Comparison of ENCODE assay signal across 9 cellular contexts in the genomic region with DNA sequence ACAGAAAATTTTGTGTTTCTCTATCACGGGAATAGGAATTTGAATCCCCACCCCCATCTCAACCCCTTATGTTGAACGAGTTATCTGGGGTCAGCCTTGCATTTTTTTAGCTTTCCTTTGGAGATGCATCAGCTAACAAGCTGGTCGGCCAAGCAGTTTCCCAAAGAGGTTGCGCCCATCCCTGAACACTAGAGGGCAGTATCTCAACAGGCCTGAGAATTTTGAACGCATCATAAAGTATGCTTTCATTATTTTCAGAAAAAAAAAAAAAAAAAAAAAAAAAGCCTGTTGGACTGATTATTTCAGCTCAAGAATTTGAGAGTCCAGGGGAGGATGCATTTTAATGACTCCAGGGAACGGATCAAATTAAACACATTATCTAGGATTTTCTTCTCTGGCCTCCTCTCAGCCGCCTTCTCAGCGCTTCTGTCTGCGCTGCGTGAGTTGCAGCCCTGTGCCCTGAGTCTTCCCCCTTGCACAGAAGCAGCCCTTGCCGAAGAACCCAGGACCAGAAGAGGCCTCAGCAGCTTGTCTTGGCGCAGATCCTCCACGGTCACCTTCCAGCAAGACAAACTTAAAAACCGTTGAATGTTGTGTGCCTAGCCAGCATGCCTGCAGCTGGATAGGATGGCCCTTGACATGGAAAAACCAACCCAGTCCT.
DNase-seq lines count a peak whose midpoint lies in the region; ATAC-seq, FAIRE-seq and TF ChIP-seq lines count a peak whose summit lies in the region.
"Had no signal": no experiment of that assay in that cellular context is flagged by ENCODE, and none has a peak within 500 bp of the region (broad histone marks: within the 10 kb centered on the region; RNA-seq: fewer than 3 reads in every experiment).

No MANE protein-coding gene starts in this region.

- no peaks in the 10 kb centered on the region for H3K4me1 ChIP-seq in small intestine (ENCODE audit: control insufficient read depth in 2 of 2, insufficient read depth in 1 of 2, low read depth in 1 of 2, low read length in 1 of 2)

- ATAC-seq in SK-N-SH treated with all-trans-retinoic acid at 6 μM for 48 hours = peak; percentile 95

- TF ChIP-seq POLR2A in H54 (IDR thresholded peaks at IDR 0.05; ENCODE audit: low read depth, low read length) = no peak

- no peaks in the 10 kb centered on the region for H3K27me3 ChIP-seq in small intestine (ENCODE audit: control insufficient read depth in 2 of 2, insufficient read depth in 2 of 2, low read length in 2 of 2)

- H3K9me3 ChIP-seq in small intestine (ENCODE audit: control insufficient read depth, low read depth) = no peaks in the 10 kb centered on the region

- no peak overlapping the region for H3K27ac ChIP-seq in small intestine (ENCODE audit: low read depth in 1 of 2, low read length in 1 of 2)

- FAIRE-seq in small intestine (lab: Jason Lieb, UNC) = no peak
- FAIRE-seq in H54 (lab: Jason Lieb, UNC) = no peak
- FAIRE-seq: A204.1 had no signal

- no peaks in the 10 kb centered on the region for H3K36me3 ChIP-seq in small intestine (ENCODE audit: control insufficient read depth in 2 of 2, insufficient read depth in 2 of 2, low read length in 2 of 2)

- 45 to 50% (median 49%) methylated on average over 14 of the region's 14 CpGs for WGBS in small intestine, 3 donors

- H3K4me3 ChIP-seq in small intestine (ENCODE audit: low read depth in 1 of 2, low read length in 2 of 2) = no peak overlapping the region

- DNase-seq in DMS 273 (lab: John Stamatoyannopoulos, UW; ENCODE audit: unreplicated experiment) (peak; percentile 73), DMS 273 treated with DMSO at 0.1 percent for 48 hours (lab: John Stamatoyannopoulos, UW) (no peak), LoVo (ENCODE audit: low spot score) (peak; percentile 58), astrocyte of the hippocampus (ENCODE audit: low read depth, low spot score) (peak; percentile 72), hippocampal formation (lab: John Stamatoyannopoulos, UW) (peak; percentile 50 to 55), small intestine (peak; percentile 64), H54 (ENCODE audit: insufficient read length, low spot score) (no peak)

TF ChIP-seq in SK-N-SH treated with all-trans-retinoic acid at 6 μM for 48 hours, 23 proteins besides CTCF, POLR2A, EP300 and RAD21:
- TF ChIP-seq ISL1 (CRISPR knock-in tag; IDR thresholded peaks at IDR 0.05) = no peak
- no peak for TF ChIP-seq ZC3H10 (CRISPR knock-in tag; IDR thresholded peaks at IDR 0.05)
- TF ChIP-seq CREB5 (CRISPR knock-in tag; IDR thresholded peaks at IDR 0.05; ENCODE audit: low read depth) = no peak
- no peak for TF ChIP-seq CSDC2 (CRISPR knock-in tag; IDR thresholded peaks at IDR 0.05)
- no peak for TF ChIP-seq TCF4 (CRISPR knock-in tag; IDR thresholded peaks at IDR 0.05; ENCODE audit: borderline replicate concordance)
- TF ChIP-seq ZNF8 (CRISPR knock-in tag; IDR thresholded peaks at IDR 0.05) = no peak
- no peak for TF ChIP-seq GLIS3 (CRISPR knock-in tag; IDR thresholded peaks at IDR 0.05)
- no peak for TF ChIP-seq ARNTL (CRISPR knock-in tag; IDR thresholded peaks at IDR 0.05; ENCODE audit: borderline replicate concordance, low read depth)
- TF ChIP-seq SNAI2 (CRISPR knock-in tag; IDR thresholded peaks at IDR 0.05) = no peak
- no peak for TF ChIP-seq ZFP3 (CRISPR knock-in tag; IDR thresholded peaks at IDR 0.05)
- no peak for TF ChIP-seq POU6F1 (CRISPR knock-in tag; IDR thresholded peaks at IDR 0.05; ENCODE audit: borderline replicate concordance, low read depth)
- TF ChIP-seq PPARA (CRISPR knock-in tag; IDR thresholded peaks at IDR 0.05; ENCODE audit: borderline replicate concordance) = no peak
- TF ChIP-seq, protein P1, sequence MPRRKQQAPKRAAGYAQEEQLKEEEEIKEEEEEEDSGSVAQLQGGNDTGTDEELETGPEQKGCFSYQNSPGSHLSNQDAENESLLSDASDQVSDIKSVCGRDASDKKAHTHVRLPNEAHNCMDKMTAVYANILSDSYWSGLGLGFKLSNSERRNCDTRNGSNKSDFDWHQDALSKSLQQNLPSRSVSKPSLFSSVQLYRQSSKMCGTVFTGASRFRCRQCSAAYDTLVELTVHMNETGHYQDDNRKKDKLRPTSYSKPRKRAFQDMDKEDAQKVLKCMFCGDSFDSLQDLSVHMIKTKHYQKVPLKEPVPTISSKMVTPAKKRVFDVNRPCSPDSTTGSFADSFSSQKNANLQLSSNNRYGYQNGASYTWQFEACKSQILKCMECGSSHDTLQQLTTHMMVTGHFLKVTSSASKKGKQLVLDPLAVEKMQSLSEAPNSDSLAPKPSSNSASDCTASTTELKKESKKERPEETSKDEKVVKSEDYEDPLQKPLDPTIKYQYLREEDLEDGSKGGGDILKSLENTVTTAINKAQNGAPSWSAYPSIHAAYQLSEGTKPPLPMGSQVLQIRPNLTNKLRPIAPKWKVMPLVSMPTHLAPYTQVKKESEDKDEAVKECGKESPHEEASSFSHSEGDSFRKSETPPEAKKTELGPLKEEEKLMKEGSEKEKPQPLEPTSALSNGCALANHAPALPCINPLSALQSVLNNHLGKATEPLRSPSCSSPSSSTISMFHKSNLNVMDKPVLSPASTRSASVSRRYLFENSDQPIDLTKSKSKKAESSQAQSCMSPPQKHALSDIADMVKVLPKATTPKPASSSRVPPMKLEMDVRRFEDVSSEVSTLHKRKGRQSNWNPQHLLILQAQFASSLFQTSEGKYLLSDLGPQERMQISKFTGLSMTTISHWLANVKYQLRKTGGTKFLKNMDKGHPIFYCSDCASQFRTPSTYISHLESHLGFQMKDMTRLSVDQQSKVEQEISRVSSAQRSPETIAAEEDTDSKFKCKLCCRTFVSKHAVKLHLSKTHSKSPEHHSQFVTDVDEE (CRISPR knock-in tag; IDR thresholded peaks at IDR 0.05) = no peak
- TF ChIP-seq, protein P2, sequence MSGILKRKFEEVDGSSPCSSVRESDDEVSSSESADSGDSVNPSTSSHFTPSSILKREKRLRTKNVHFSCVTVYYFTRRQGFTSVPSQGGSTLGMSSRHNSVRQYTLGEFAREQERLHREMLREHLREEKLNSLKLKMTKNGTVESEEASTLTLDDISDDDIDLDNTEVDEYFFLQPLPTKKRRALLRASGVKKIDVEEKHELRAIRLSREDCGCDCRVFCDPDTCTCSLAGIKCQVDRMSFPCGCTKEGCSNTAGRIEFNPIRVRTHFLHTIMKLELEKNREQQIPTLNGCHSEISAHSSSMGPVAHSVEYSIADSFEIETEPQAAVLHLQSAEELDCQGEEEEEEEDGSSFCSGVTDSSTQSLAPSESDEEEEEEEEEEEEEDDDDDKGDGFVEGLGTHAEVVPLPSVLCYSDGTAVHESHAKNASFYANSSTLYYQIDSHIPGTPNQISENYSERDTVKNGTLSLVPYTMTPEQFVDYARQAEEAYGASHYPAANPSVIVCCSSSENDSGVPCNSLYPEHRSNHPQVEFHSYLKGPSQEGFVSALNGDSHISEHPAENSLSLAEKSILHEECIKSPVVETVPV (CRISPR knock-in tag; IDR thresholded peaks at IDR 0.05) = no peak

Comparison
In these comparisons a context has a peak if more than half of its experiments do, and no peak if none do; other contexts are left out.
1. DNase-seq: peak in DMS 273 (single experiment), LoVo (single experiment), astrocyte of the hippocampus (single experiment), hippocampal formation (2 of 2) and small intestine (single experiment); none in DMS 273 treated with DMSO at 0.1 percent for 48 hours (single experiment) and H54 (single experiment).